In genomic region chr11:111870113-111870512, GRCh38 we compare ENCODE assay signal across 1 cellular context.
TF ChIP-seq lines count a peak whose summit lies in the region.

No MANE protein-coding gene starts in this region.

TF ChIP-seq in neural cell, 6 proteins besides CTCF, POLR2A, EP300 and RAD21 (continued from another document):
- TF ChIP-seq REST (IDR thresholded peaks at IDR 0.05; ENCODE audit: borderline replicate concordance) = no peak
- TF ChIP-seq MXI1 (conservative IDR thresholded peaks at IDR 0.05; ENCODE audit: poor library complexity, severe bottlenecking) = no peak
